5 cellular contexts compared by ENCODE assay signal in the genomic region with DNA sequence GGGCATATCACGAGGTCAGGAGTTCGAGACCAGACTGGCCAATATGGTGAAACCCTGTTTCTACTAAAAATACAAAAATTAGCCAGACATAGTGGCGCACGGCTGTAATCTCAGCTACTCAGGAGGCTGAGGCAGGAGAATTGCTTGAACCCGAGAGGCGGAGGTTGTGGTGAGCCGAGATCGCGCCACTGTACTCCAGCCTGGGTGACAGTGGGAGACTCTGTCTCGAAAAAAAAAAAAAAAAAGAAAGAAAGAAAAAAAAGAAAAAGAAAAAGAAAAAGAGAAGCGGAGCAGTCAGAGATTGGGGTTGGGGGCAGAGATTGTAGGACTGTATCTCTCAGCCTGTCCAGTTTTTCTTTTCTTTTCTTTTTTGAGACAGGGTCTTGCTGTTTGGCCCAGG. TPM values are rescaled to one million over a fixed set of nuclear protein-coding genes. Genes with fewer than 3 reads are reported as not detected.
"Had no signal": no experiment of that assay in that cellular context is flagged by ENCODE, and none has a peak within 500 bp of the region (broad histone marks: within the 10 kb centered on the region; RNA-seq: fewer than 3 reads in every experiment).

No MANE protein-coding gene starts in this region.

RNA-seq across cellular contexts. Expression of a gene that starts 0.7 kb away (rescaled TPM):
- total RNA-seq: RPMI7951 had no signal

RNA-seq across cellular contexts. Expression of a gene that starts 8.3 kb away (rescaled TPM):
- total RNA-seq: K562, M059J, PC-3, RPMI7951, SK-MEL-5 had no signal
